13 cellular contexts compared by ENCODE assay signal in the genomic region with DNA sequence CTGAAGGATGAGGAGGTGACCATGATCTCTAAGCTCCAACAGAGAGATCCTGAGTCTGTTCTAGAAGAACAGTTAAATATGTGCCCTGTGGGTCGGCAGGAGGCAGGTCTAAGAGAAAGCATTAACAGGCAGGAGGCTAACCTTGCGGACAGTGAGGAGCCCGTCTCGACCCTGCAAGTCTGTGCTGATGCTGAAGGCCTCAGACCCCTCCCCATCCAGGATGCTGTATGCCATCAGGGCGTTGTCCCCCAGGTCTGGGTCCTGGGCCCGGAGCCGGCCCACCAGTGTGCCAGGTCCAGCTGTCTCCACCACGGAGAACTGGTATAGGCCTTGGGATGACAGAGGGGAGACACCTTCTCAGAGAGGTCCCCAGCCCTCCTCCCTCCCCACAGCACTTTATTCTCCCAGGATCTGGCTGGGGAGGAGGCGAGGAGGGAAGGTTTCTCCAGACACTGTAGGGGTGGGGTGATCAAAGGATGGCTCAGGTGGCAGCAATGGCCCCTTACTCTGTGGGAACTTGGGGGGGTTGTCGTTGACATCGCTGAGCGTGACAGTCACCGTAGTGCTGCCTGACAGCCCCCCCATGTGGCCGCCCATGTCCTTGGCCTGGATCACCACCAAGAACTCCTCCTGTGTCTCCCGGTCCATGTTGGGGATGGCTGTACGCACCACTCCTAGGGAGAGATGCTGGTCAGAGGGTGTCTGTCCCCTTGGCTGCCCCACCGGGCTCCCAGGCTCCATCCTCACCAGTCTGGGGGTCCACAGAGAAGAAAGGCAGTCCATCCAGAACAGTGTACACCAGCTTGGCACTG. TPM values are rescaled to one million over a fixed set of nuclear protein-coding genes. Genes with fewer than 3 reads are reported as not detected.
DNase-seq lines count a peak whose midpoint lies in the region; ATAC-seq and TF ChIP-seq lines count a peak whose summit lies in the region.
"Had no signal": no experiment of that assay in that cellular context is flagged by ENCODE, and none has a peak within 500 bp of the region (broad histone marks: within the 10 kb centered on the region; RNA-seq: fewer than 3 reads in every experiment).

No MANE protein-coding gene starts in this region.

- DNase-seq in SK-N-SH (peak; percentile 65), dorsolateral prefrontal cortex (peak in 3 of 10 donors; percentile 26 to 48 (median 44)), GDM1 (lab: John Stamatoyannopoulos, UW) (no peak)
- DNase-seq in stimulated activated CD4-positive, alpha-beta T cell treated with anti-CD3 and anti-CD28 coated beads, Interleukin-15, amount 100 ng/mL, for 24 hours = peak; percentile 54
- DNase-seq: mammary epithelial cell, NCI-H187, SIG-M5 had no signal

- H3K4me3 ChIP-seq in SK-N-SH (ENCODE audit: low read depth in 2 of 2, low read length in 1 of 2) = no peak overlapping the region
- no peak overlapping the region for H3K4me3 ChIP-seq in OCI-LY1 (ENCODE audit: low read depth, low read length, poor library complexity, severe bottlenecking)
- H3K4me3 ChIP-seq in dorsolateral prefrontal cortex = no peak overlapping the region

- CTCF ChIA-PET in SK-N-SH (lab: Yijun Ruan, JAX) = interaction anchor here (0.6 to 33.1 kb wide), 10 partner anchors 10 to 123 kb away, joined by 3 to 1566 read pairs (median 6); partner anchors contain the start of genes AJUBA and PSMB5

- H3K79me2 ChIP-seq in SK-N-SH (ENCODE audit: insufficient read depth) (peaks cover 6% of the 10 kb centered on the region; the same call in 1 of the 2 replicates), OCI-LY1 (ENCODE audit: insufficient read depth, low read length) (no peaks in the 10 kb centered on the region)

- peak; percentile 58 for TF ChIP-seq RAD21 in SK-N-SH (IDR thresholded peaks at IDR 0.05; ENCODE audit: low read length)

- H2AFZ ChIP-seq in SK-N-SH (ENCODE audit: low read depth) (no peak overlapping the region), OCI-LY1 (ENCODE audit: low read length) (no peak overlapping the region)

- TF ChIP-seq EP300 in SK-N-SH (IDR thresholded peaks at IDR 0.05; ENCODE audit: borderline replicate concordance in 1 of 2, low read depth in 1 of 2, low read length in 1 of 2) = no peak

- POLR2A ChIA-PET in SK-N-SH (lab: Yijun Ruan, JAX) = interaction anchor here (0.7 to 2.1 kb wide), 4 partner anchors 61 to 134 kb away, joined by 3 to 6 read pairs (median 4); no protein-coding TSS in a partner anchor

- TF ChIP-seq CTCF in SK-N-SH (IDR thresholded peaks at IDR 0.05) = peak; percentile 37; the same call in 1 of the 2 replicates
- TF ChIP-seq CTCF in OCI-LY1 (IDR thresholded peaks at IDR 0.05; ENCODE audit: low read length) = peak; percentile 64
- peak in 44 of 56 donors; percentile 14 to 54 (median 32) for TF ChIP-seq CTCF in dorsolateral prefrontal cortex (IDR thresholded peaks at IDR 0.05 in 54 of 56, conservative IDR thresholded peaks at IDR 0.05 in 2 of 56; ENCODE audit: low read depth in 1 of 56, partially characterized antibody in 56 of 56)

- H3K27ac ChIP-seq in SK-N-SH (ENCODE audit: low read depth in 2 of 2, low read length in 1 of 2) (no peak overlapping the region; a peak in 1 of 4 replicates), OCI-LY1 (ENCODE audit: low read depth, low read length, poor library complexity, severe bottlenecking) (no peak overlapping the region), dorsolateral prefrontal cortex (no peak overlapping the region)

- H4K20me1 ChIP-seq in SK-N-SH (ENCODE audit: insufficient read depth) (no peaks in the 10 kb centered on the region; the same call in 1 of the 2 replicates), OCI-LY1 (ENCODE audit: insufficient read depth, low read length) (no peaks in the 10 kb centered on the region)

- H3K4me1 ChIP-seq in SK-N-SH (ENCODE audit: control insufficient read depth in 1 of 2, insufficient read depth in 2 of 2, low read depth in 1 of 2, low read length in 1 of 2) (peaks cover 14 to 26% of the 10 kb centered on the region in 2 experiments; a peak in 3 of 4 replicates), OCI-LY1 (ENCODE audit: insufficient read depth, low read length, severe bottlenecking) (peaks cover 18% of the 10 kb centered on the region)

- H3K9ac ChIP-seq in SK-N-SH (no peak overlapping the region), OCI-LY1 (ENCODE audit: low read length) (no peak overlapping the region)

- H3K27me3 ChIP-seq in SK-N-SH (ENCODE audit: insufficient read depth) (no peaks in the 10 kb centered on the region), OCI-LY1 (ENCODE audit: insufficient read depth, low read length) (no peaks in the 10 kb centered on the region), dorsolateral prefrontal cortex (no peaks in the 10 kb centered on the region)

- no peak for ATAC-seq in SK-N-SH treated with all-trans-retinoic acid at 6 μM for 48 hours
- no peak for ATAC-seq in HG03521 (IDR thresholded peaks at IDR 0.05; ENCODE audit: unreplicated experiment)
- no peak for ATAC-seq in GM18907 (IDR thresholded peaks at IDR 0.05; ENCODE audit: unreplicated experiment)

- H3K36me3 ChIP-seq in SK-N-SH (replicated peaks in 1 of 2; ENCODE audit: control insufficient read depth in 1 of 2, insufficient read depth in 2 of 2, low read length in 1 of 2) = peaks cover 1 to 16% of the 10 kb centered on the region in 2 experiments
- H3K36me3 ChIP-seq in OCI-LY1 (ENCODE audit: insufficient read depth, low read length) = peaks cover 10% of the 10 kb centered on the region

- H3K9me3 ChIP-seq in SK-N-SH (no peaks in the 10 kb centered on the region), OCI-LY1 (ENCODE audit: low read length) (no peaks in the 10 kb centered on the region)

- no peak overlapping the region for H3K4me2 ChIP-seq in SK-N-SH
- no peak overlapping the region for H3K4me2 ChIP-seq in OCI-LY1 (ENCODE audit: low read length)

- H3F3A ChIP-seq in SK-N-SH (replicated peaks; ENCODE audit: insufficient read depth) (peaks cover 20% of the 10 kb centered on the region), OCI-LY1 (ENCODE audit: insufficient read depth, low read length) (no peaks in the 10 kb centered on the region)

- 84% methylated on average over 8 of the region's 17 CpGs for WGBS in SK-N-SH (ENCODE audit: low lambda C conversion rate)

- intact Hi-C loops in dorsolateral prefrontal cortex (cut with DNase I) = loop anchor here in 1 of 2 donors (10.0 kb wide), 1 partner anchor 499 kb away; no protein-coding TSS in a partner anchor

- no peaks in the 10 kb centered on the region for H3K9me2 ChIP-seq in SK-N-SH
- no peaks in the 10 kb centered on the region for H3K9me2 ChIP-seq in OCI-LY1 (ENCODE audit: low read depth, low read length)

TF ChIP-seq in SK-N-SH, 30 proteins besides CTCF, POLR2A, EP300 and RAD21:
- no peak for TF ChIP-seq USF2 (IDR thresholded peaks at IDR 0.05; ENCODE audit: borderline replicate concordance, low read depth, low read length)
- peak; percentile 38; the same call in 1 of the 2 replicates for TF ChIP-seq SMC3 (IDR thresholded peaks at IDR 0.05; ENCODE audit: low read depth, low read length)

TF ChIP-seq in SK-N-SH treated with all-trans-retinoic acid at 6 μM for 48 hours, 23 proteins besides CTCF, POLR2A, EP300 and RAD21:
- TF ChIP-seq ARNTL (CRISPR knock-in tag; IDR thresholded peaks at IDR 0.05; ENCODE audit: borderline replicate concordance, low read depth) = no peak
- TF ChIP-seq, protein P1, sequence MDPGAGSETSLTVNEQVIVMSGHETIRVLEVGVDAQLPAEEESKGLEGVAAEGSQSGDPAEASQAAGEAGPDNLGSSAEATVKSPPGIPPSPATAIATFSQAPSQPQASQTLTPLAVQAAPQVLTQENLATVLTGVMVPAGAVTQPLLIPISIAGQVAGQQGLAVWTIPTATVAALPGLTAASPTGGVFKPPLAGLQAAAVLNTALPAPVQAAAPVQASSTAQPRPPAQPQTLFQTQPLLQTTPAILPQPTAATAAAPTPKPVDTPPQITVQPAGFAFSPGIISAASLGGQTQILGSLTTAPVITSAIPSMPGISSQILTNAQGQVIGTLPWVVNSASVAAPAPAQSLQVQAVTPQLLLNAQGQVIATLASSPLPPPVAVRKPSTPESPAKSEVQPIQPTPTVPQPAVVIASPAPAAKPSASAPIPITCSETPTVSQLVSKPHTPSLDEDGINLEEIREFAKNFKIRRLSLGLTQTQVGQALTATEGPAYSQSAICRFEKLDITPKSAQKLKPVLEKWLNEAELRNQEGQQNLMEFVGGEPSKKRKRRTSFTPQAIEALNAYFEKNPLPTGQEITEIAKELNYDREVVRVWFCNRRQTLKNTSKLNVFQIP (CRISPR knock-in tag; IDR thresholded peaks at IDR 0.05; ENCODE audit: borderline replicate concordance, low read depth) = no peak
- TF ChIP-seq SNAI2 (CRISPR knock-in tag; IDR thresholded peaks at IDR 0.05) = no peak
- TF ChIP-seq ZNF565 (CRISPR knock-in tag; conservative IDR thresholded peaks at IDR 0.05; ENCODE audit: low read depth) = no peak
- TF ChIP-seq OSR1 (CRISPR knock-in tag; IDR thresholded peaks at IDR 0.05) = no peak
- no peak for TF ChIP-seq ZFP3 (CRISPR knock-in tag; IDR thresholded peaks at IDR 0.05)
- TF ChIP-seq TCF4 (CRISPR knock-in tag; IDR thresholded peaks at IDR 0.05; ENCODE audit: borderline replicate concordance) = no peak

RNA-seq across cellular contexts. Expression of gene CDH24, which starts 3.1 kb away (rescaled TPM):
- 30.8 and 36.7 TPM in 2 replicates for polyA plus RNA-seq in SK-N-SH (2012; rRNA removed)
- polyA plus RNA-seq in SK-N-SH (2012; cell fraction: cytosol; rRNA removed) = 5.2 and 9.5 TPM in 2 replicates
- 289 and 297 TPM in 2 replicates for polyA plus RNA-seq in SK-N-SH (2012; cell fraction: nucleus; rRNA removed)
- 10 to 100 TPM in 40 of 120 experiments, 1 to 10 TPM in 80; 4.3 to 15.9 (median 8.8) TPM for total RNA-seq in dorsolateral prefrontal cortex

RNA-seq across cellular contexts. Expression of gene PSMB11, which starts 12.2 kb away (rescaled TPM):
- not detected in 2 replicates for polyA plus RNA-seq in SK-N-SH (2012; rRNA removed)
- polyA plus RNA-seq in SK-N-SH (2012; cell fraction: cytosol; rRNA removed) = not detected in 2 replicates
- not detected in 2 replicates for polyA plus RNA-seq in SK-N-SH (2012; cell fraction: nucleus; rRNA removed)
- total RNA-seq in dorsolateral prefrontal cortex = under 1 TPM in 4 of 120 experiments, not detected in 116; 0.17 to 0.43 (median 0.22) TPM
- total RNA-seq: epithelial cell of proximal tubule, mammary epithelial cell, temporal lobe had no signal
- polyA plus RNA-seq: mammary epithelial cell had no signal

RNA-seq across cellular contexts. Expression of gene PSMB5, which starts 19.5 kb away (rescaled TPM):
- 337 and 401 TPM in 2 replicates for polyA plus RNA-seq in SK-N-SH (2012; rRNA removed)
- 295 and 345 TPM in 2 replicates for polyA plus RNA-seq in SK-N-SH (2012; cell fraction: cytosol; rRNA removed)
- 185 and 217 TPM in 2 replicates for polyA plus RNA-seq in SK-N-SH (2012; cell fraction: nucleus; rRNA removed)
- total RNA-seq in dorsolateral prefrontal cortex = 100 to 1,000 TPM in 60 of 120 experiments, 10 to 100 TPM in 60; 63.4 to 136 (median 100) TPM

RNA-seq across cellular contexts. Expression of gene ACIN1, which starts 40.7 kb away (rescaled TPM):
- polyA plus RNA-seq in SK-N-SH (2012; rRNA removed) = 159 and 195 TPM in 2 replicates
- 67.5 and 71.7 TPM in 2 replicates for polyA plus RNA-seq in SK-N-SH (2012; cell fraction: cytosol; rRNA removed)
- polyA plus RNA-seq in SK-N-SH (2012; cell fraction: nucleus; rRNA removed) = 543 and 819 TPM in 2 replicates
- 100 to 1,000 TPM; 107 to 209 (median 157) TPM for total RNA-seq in dorsolateral prefrontal cortex

RNA-seq across cellular contexts. Expression of gene C14orf119, which starts 41.1 kb away (rescaled TPM):
- polyA plus RNA-seq in SK-N-SH (2012; rRNA removed) = 55.2 and 73.3 TPM in 2 replicates
- polyA plus RNA-seq in SK-N-SH (2012; cell fraction: cytosol; rRNA removed) = 58.8 and 59.3 TPM in 2 replicates
- 28.4 and 47.1 TPM in 2 replicates for polyA plus RNA-seq in SK-N-SH (2012; cell fraction: nucleus; rRNA removed)
- 10 to 100 TPM in 119 of 120 experiments, 1 to 10 TPM in 1; 7.9 to 32.3 (median 22.8) TPM for total RNA-seq in dorsolateral prefrontal cortex
